8 cellular contexts compared by ENCODE assay signal in genomic region chr16:85491798-85492616, GRCh38.
DNase-seq lines count a peak whose midpoint lies in the region; ATAC-seq, FAIRE-seq and TF ChIP-seq lines count a peak whose summit lies in the region.

No MANE protein-coding gene starts in this region.

- no peaks in the 10 kb centered on the region for H4K20me1 ChIP-seq in HCT116 (ENCODE audit: insufficient read depth)
- peaks cover 8% of the 10 kb centered on the region for H4K20me1 ChIP-seq in K562 (replicated peaks; ENCODE audit: control insufficient read depth, insufficient read depth, low read length)

- TF ChIP-seq CTCF in HCT116 (IDR thresholded peaks at IDR 0.05 in 2 of 3, conservative IDR thresholded peaks at IDR 0.05 in 1 of 3; ENCODE audit: borderline replicate concordance in 1 of 3, insufficient read depth in 1 of 3, low read depth in 2 of 3, low read length in 2 of 3) (no peak), K562 (IDR thresholded peaks at IDR 0.05 in 2 of 3, conservative IDR thresholded peaks at IDR 0.05 in 1 of 3; ENCODE audit: insufficient read depth in 2 of 3, low read depth in 1 of 3, low read length in 3 of 3) (no peak)

- peak overlapping the region; percentile 36 for H3K9ac ChIP-seq in HCT116 (ENCODE audit: low read length)
- H3K9ac ChIP-seq in K562 (ENCODE audit: insufficient read depth in 1 of 2, low read depth in 2 of 2, low read length in 2 of 2) = peak overlapping the region in 1 of 2 experiments; percentile 74; a peak in 2 of 4 replicates

- POLR2A ChIA-PET in HCT116 (lab: Charles Lee) = interaction anchor here (1.1 kb wide), 1 partner anchor 121 kb away, joined by 3 read pairs; the partner anchor contains the start of gene GSE1
- POLR2A ChIA-PET in K562 (lab: Yijun Ruan, JAX) = interaction anchor here (0.6 to 1.4 kb wide), 3 partner anchors 26 to 145 kb away, joined by 3 read pairs; no protein-coding TSS in a partner anchor

- H3K4me3 ChIP-seq in HCT116 (replicated peaks in 1 of 2; ENCODE audit: low read depth in 1 of 2, low read length in 2 of 2) (peak overlapping the region; percentile 19 to 47), K562 (no peak overlapping the region)

- TF ChIP-seq EP300 in K562 (IDR thresholded peaks at IDR 0.05; ENCODE audit: low read length) = no peak

- H3K9me2 ChIP-seq in HCT116 (ENCODE audit: insufficient read depth) = no peaks in the 10 kb centered on the region

- peak; percentile 69 for ATAC-seq in HCT116
- peak; percentile 20; the same call in 1 of the 3 replicates for ATAC-seq in K562
- ATAC-seq in HG02852 (IDR thresholded peaks at IDR 0.05; ENCODE audit: unreplicated experiment) = no peak
- ATAC-seq in GM18517 (IDR thresholded peaks at IDR 0.05; ENCODE audit: unreplicated experiment) = no peak

- peak overlapping the region; percentile 32; the same call in 1 of the 2 replicates for H3K27ac ChIP-seq in HCT116 (ENCODE audit: low read depth, low read length)
- H3K27ac ChIP-seq in K562 (ENCODE audit: extremely low read depth, low read depth, low read length) = no peak overlapping the region; the same call in 2 of the 3 replicates

- H3K36me3 ChIP-seq in HCT116 (ENCODE audit: control insufficient read depth in 1 of 2, insufficient read depth in 2 of 2, low read length in 2 of 2) (no peaks in the 10 kb centered on the region), K562 (ENCODE audit: control insufficient read depth, insufficient read depth, low read length) (peaks cover 3% of the 10 kb centered on the region; the same call in 1 of the 3 replicates)

- peak; percentile 41 for DNase-seq in HCT116 (ENCODE audit: low read depth, low spot score)
- peak in 2 of 4 experiments; percentile 50 to 59 for DNase-seq in K562 (ENCODE audit: extremely low read depth in 1 of 4, low spot score in 3 of 4)
- DNase-seq in iPS-NIHi7 (ENCODE audit: extremely low spot score) = peak; percentile 46
- DNase-seq in stimulated activated CD8-positive, alpha-beta memory T cell treated with anti-CD3 and anti-CD28 coated beads, Interleukin-4, amount 100 ng/mL, for 48 hours = peak; percentile 27
- DNase-seq in NOMO-1 treated with dmso at 0.1 percent for 144 hours (lab: John Stamatoyannopoulos, UW; ENCODE audit: unreplicated experiment) = no peak
- no peak for DNase-seq in stimulated activated naive CD4-positive, alpha-beta T cell (lab: John Stamatoyannopoulos, UW)

- H3K79me2 ChIP-seq in HCT116 (ENCODE audit: insufficient read depth, low read length) = no peaks in the 10 kb centered on the region
- H3K79me2 ChIP-seq in K562 (ENCODE audit: control insufficient read depth, insufficient read depth, low read length) = peaks cover 36% of the 10 kb centered on the region

- H2AFZ ChIP-seq in HCT116 (ENCODE audit: low read depth, low read length, poor library complexity, severe bottlenecking) (no peak overlapping the region), K562 (ENCODE audit: low read depth, low read length) (no peak overlapping the region)

- H3K27me3 ChIP-seq in HCT116 (ENCODE audit: insufficient read depth, low read length) (no peaks in the 10 kb centered on the region), K562 (ENCODE audit: control insufficient read depth in 2 of 2, insufficient read depth in 2 of 2, low read length in 2 of 2) (no peaks in the 10 kb centered on the region)

- RAD21 ChIA-PET in HCT116 (lab: Charles Lee; ENCODE audit: low non-redundant PET in 1 of 2, low total read pairs in 2 of 2, uncharacterized antibody in 2 of 2, unreplicated experiment in 2 of 2) = interaction anchor here (0.6 to 3.0 kb wide), 6 partner anchors 19 to 124 kb away, joined by 3 to 13 read pairs (median 7); no protein-coding TSS in a partner anchor

- no TSS peak for BruUV-seq in HCT116 (replicated peaks; lab: Mats Ljungman, UMichigan)
- no TSS peak for BruUV-seq in K562 (replicated peaks; lab: Mats Ljungman, UMichigan)

- TF ChIP-seq POLR2A in HCT116 (IDR thresholded peaks at IDR 0.05; ENCODE audit: borderline replicate concordance, extremely low read depth, insufficient read depth, insufficient read length) (no peak), K562 (conservative IDR thresholded peaks at IDR 0.05) (no peak)

- in situ Hi-C loops in K562 (cut with MboI) = no loop called here

- peak overlapping the region; percentile 80 for H3K4me2 ChIP-seq in HCT116 (ENCODE audit: low read length)
- no peak overlapping the region for H3K4me2 ChIP-seq in K562 (ENCODE audit: insufficient read depth, low read length)

- H3K9me3 ChIP-seq in HCT116 (ENCODE audit: control insufficient read depth in 1 of 2, insufficient read depth in 1 of 2, low read depth in 1 of 2, low read length in 2 of 2) = no peaks in the 10 kb centered on the region
- no peaks in the 10 kb centered on the region for H3K9me3 ChIP-seq in K562 (replicated peaks; ENCODE audit: control insufficient read depth, insufficient read depth, low read depth, low read length)

- intact Hi-C loops in HCT116 (cut with micrococcal nuclease) (loop anchor here (10.0 kb wide), 2 partner anchors 57 to 123 kb away; partner anchors contain the start of gene GSE1), K562 (cut with micrococcal nuclease) (loop anchor here (1.0 to 2.0 kb wide), 2 partner anchors 61 to 115 kb away; no protein-coding TSS in a partner anchor)

- WGBS in K562 (ENCODE audit: insufficient coverage, low coverage, missing lambda C conversion rate) = 68% methylated on average over 23 of the region's 25 CpGs

- TF ChIP-seq RAD21 in HCT116 (IDR thresholded peaks at IDR 0.05; ENCODE audit: low read depth) = peak; percentile 26; the same call in 1 of the 2 replicates
- no peak for TF ChIP-seq RAD21 in K562 (CRISPR knock-in tag; conservative IDR thresholded peaks at IDR 0.05 in 1 of 2, IDR thresholded peaks at IDR 0.05 in 1 of 2)

- H3K4me1 ChIP-seq in HCT116 (ENCODE audit: control insufficient read depth in 1 of 2, insufficient read depth in 2 of 2, low read length in 2 of 2) (peaks cover 22 to 25% of the 10 kb centered on the region in 2 experiments), K562 (replicated peaks in 1 of 2; ENCODE audit: control insufficient read depth in 2 of 2, insufficient read depth in 2 of 2, low read length in 2 of 2) (peaks cover 18 to 52% of the 10 kb centered on the region in 2 experiments)

- FAIRE-seq in K562 (lab: Jason Lieb, UNC) = no peak

- CTCF ChIA-PET in HCT116 (lab: Charles Lee) (interaction anchor here (1.0 to 3.8 kb wide), 24 partner anchors 10 to 216 kb away, joined by 3 to 33 read pairs (median 5); partner anchors contain the start of gene GSE1), K562 (lab: Yijun Ruan, JAX; ENCODE audit: low intra/inter-chr PET ratio) (interaction anchor here (1.8 kb wide), 1 partner anchor 118 kb away, joined by 6 read pairs; no protein-coding TSS in a partner anchor)

- no peaks in the 10 kb centered on the region for H3K9me1 ChIP-seq in K562 (ENCODE audit: control insufficient read depth, insufficient read depth, low read length)

TF ChIP-seq in HCT116, 20 proteins besides CTCF, POLR2A, EP300 and RAD21 (continues in another document):
- TF ChIP-seq SP1 (IDR thresholded peaks at IDR 0.05; ENCODE audit: low read depth) (no peak; the same call in 1 of the 2 replicates), ZBTB33 (IDR thresholded peaks at IDR 0.05; ENCODE audit: extremely low read depth, insufficient replicate concordance, low read length) (no peak), MAX (IDR thresholded peaks at IDR 0.05) (peak; percentile 77; the same call in 1 of the 2 replicates), YY1 (IDR thresholded peaks at IDR 0.05; ENCODE audit: extremely low read depth, insufficient replicate concordance, low read depth, low read length) (no peak), EZH2 (IDR thresholded peaks at IDR 0.05) (no peak)

TF ChIP-seq in K562, 482 proteins besides CTCF, POLR2A, EP300 and RAD21 (continues in another document):
- TF ChIP-seq E2F6 (IDR thresholded peaks at IDR 0.05; ENCODE audit: borderline replicate concordance in 1 of 2, extremely low read depth in 1 of 2, insufficient read depth in 1 of 2, insufficient read length in 1 of 2, low read depth in 1 of 2, low read length in 1 of 2, poor library complexity in 1 of 2, severe bottlenecking in 1 of 2) (peak in 1 of 2 experiments; percentile 31), FOXJ3 (CRISPR knock-in tag; IDR thresholded peaks at IDR 0.05) (no peak), FOXP4 (CRISPR knock-in tag; IDR thresholded peaks at IDR 0.05; ENCODE audit: borderline replicate concordance) (0 out of 2 replicates have a peak, but pooled peaks have one; percentile 34), ZNF12 (CRISPR knock-in tag; IDR thresholded peaks at IDR 0.05) (0 out of 2 replicates have a peak, but pooled peaks have one; percentile 14), BCOR (IDR thresholded peaks at IDR 0.05) (0 out of 2 replicates have a peak, but pooled peaks have one; percentile 27), CEBPB (tag; IDR thresholded peaks at IDR 0.05) (peak; percentile 57; the same call in 1 of the 2 replicates), WHSC1 (IDR thresholded peaks at IDR 0.05; ENCODE audit: low read length) (no peak), IRF1 (CRISPR knock-in tag; IDR thresholded peaks at IDR 0.05; ENCODE audit: borderline replicate concordance) (no peak)

Comparison
In these comparisons a context has a peak if more than half of its experiments do, and no peak if none do; other contexts are left out.
1. ATAC-seq: peak in HCT116 (single experiment) and K562 (single experiment); none in HG02852 (single experiment) and GM18517 (single experiment).
2. DNase-seq: peak in HCT116 (single experiment), iPS-NIHi7 (single experiment) and stimulated activated CD8-positive, alpha-beta memory T cell treated with anti-CD3 and anti-CD28 coated beads, Interleukin-4, amount 100 ng/mL, for 48 hours (single experiment); none in NOMO-1 treated with dmso at 0.1 percent for 144 hours (single experiment) and stimulated activated naive CD4-positive, alpha-beta T cell (0 of 6).
3. Of the 22 proteins assayed by ChIP-seq in both K562 and HCT116: peak only in K562: CEBPB; only in HCT116: MAX, POLR2AphosphoS5, RAD21 and TCF7L2; in both: none; in neither: 17.